ENCODE assay signal across 8 cellular contexts in genomic region chr21:29298348-29299045, GRCh38. TPM values are rescaled to one million over a fixed set of nuclear protein-coding genes. Genes with fewer than 3 reads are reported as not detected.
DNase-seq lines count a peak whose midpoint lies in the region; ATAC-seq lines count a peak whose summit lies in the region.

Gene BACH1, plus strand, starts transcription at chr21:29298922. Its CDS starts 22,359 bp downstream, at chr21:29321281.

- no peaks in the 10 kb centered on the region for H3K9me3 ChIP-seq in CD8-positive, alpha-beta memory T cell (ENCODE audit: low read length)
- H3K9me3 ChIP-seq in HUES6 (ENCODE audit: control insufficient read depth, insufficient read depth, low read depth, low read length), result peaks cover 4% of the 10 kb centered on the region; the same call in 1 of the 2 replicates
- H3K9me3 ChIP-seq in NT2/D1 (ENCODE audit: insufficient read depth, low read length), result peaks cover 22% of the 10 kb centered on the region; the same call in 1 of the 2 replicates
- no peaks in the 10 kb centered on the region for H3K9me3 ChIP-seq in endocrine pancreas (ENCODE audit: control insufficient read depth, low read length)
- H3K9me3 ChIP-seq in mesodermal cell (ENCODE audit: control insufficient read depth, low read length), result peaks cover 3% of the 10 kb centered on the region

- no peaks in the 10 kb centered on the region for H3K27me3 Mint-ChIP-seq in CD8-positive, alpha-beta memory T cell
- H3K27me3 Mint-ChIP-seq in activated CD8-positive, alpha-beta memory T cell treated with anti-CD3 and anti-CD28 coated beads, Interleukin-2, amount 10 ng/mL, durations not matched to agents 7 days and 5 days, result peaks cover 26% of the 10 kb centered on the region

- H3K27ac Mint-ChIP-seq in CD8-positive, alpha-beta memory T cell, result peak within 1 kb of the TSS; percentile 66 to 93 (median 86)
- peak within 1 kb of the TSS; percentile 86 for H3K27ac Mint-ChIP-seq in activated CD8-positive, alpha-beta memory T cell treated with anti-CD3 and anti-CD28 coated beads, Interleukin-2, amount 10 ng/mL, durations not matched to agents 7 days and 5 days

- peak; percentile 74 to 88 (median 78) for DNase-seq in CD8-positive, alpha-beta memory T cell
- peak; percentile 93 for DNase-seq in NT2/D1 (ENCODE audit: low read depth, low spot score)
- DNase-seq in activated CD8-positive, alpha-beta memory T cell treated with anti-CD3 and anti-CD28 coated beads, Interleukin-2, amount 10 ng/mL, durations not matched to agents 7 days and 5 days, result peak; percentile 89
- DNase-seq in stimulated activated CD8-positive, alpha-beta memory T cell treated with anti-CD3 and anti-CD28 coated beads, Interleukin-15, amount 100 ng/mL, for 4 hours (ENCODE audit: low read depth in 2 of 2), result peak; percentile 76 to 83

- no peaks in the 10 kb centered on the region for H3K9me3 Mint-ChIP-seq in CD8-positive, alpha-beta memory T cell
- no peaks in the 10 kb centered on the region for H3K9me3 Mint-ChIP-seq in activated CD8-positive, alpha-beta memory T cell treated with anti-CD3 and anti-CD28 coated beads, Interleukin-2, amount 10 ng/mL, durations not matched to agents 7 days and 5 days (ENCODE audit: low read depth)

- POLR2A ChIA-PET in CD8-positive, alpha-beta memory T cell (lab: Charles Lee), result interaction anchor here (0.6 to 1.0 kb wide), 4 partner anchors 20 to 296 kb away, joined by 3 read pairs; partner anchors contain the start of gene CCT8

- H3K9ac ChIP-seq in HUES6 (ENCODE audit: low read length) (peak within 1 kb of the TSS; percentile 96), NT2/D1 (ENCODE audit: insufficient read length, low read depth) (peak within 1 kb of the TSS; percentile 91), endocrine pancreas (ENCODE audit: control insufficient read depth, insufficient read depth, low read length) (peak within 1 kb of the TSS; percentile 96)

- H3K36me3 ChIP-seq in CD8-positive, alpha-beta memory T cell (ENCODE audit: insufficient read depth, low read length), result no peaks in the 10 kb centered on the region
- no peaks in the 10 kb centered on the region for H3K36me3 ChIP-seq in HUES6 (ENCODE audit: control insufficient read depth, insufficient read depth, low read length)
- no peaks in the 10 kb centered on the region for H3K36me3 ChIP-seq in NT2/D1 (ENCODE audit: insufficient read depth, insufficient read length, low read length)
- no peaks in the 10 kb centered on the region for H3K36me3 ChIP-seq in endocrine pancreas (ENCODE audit: control insufficient read depth, insufficient read depth, low read length)
- H3K36me3 ChIP-seq in mesodermal cell (ENCODE audit: control insufficient read depth, insufficient read depth, low read length), result no peaks in the 10 kb centered on the region

- peaks cover 46 to 76% (median 71%) of the 10 kb centered on the region in 3 donors for H3K4me1 Mint-ChIP-seq in CD8-positive, alpha-beta memory T cell
- H3K4me1 Mint-ChIP-seq in activated CD8-positive, alpha-beta memory T cell treated with anti-CD3 and anti-CD28 coated beads, Interleukin-2, amount 10 ng/mL, durations not matched to agents 7 days and 5 days, result peaks cover 36% of the 10 kb centered on the region

- H3K27ac ChIP-seq in CD8-positive, alpha-beta memory T cell (ENCODE audit: low read depth, low read length), result peak within 1 kb of the TSS; percentile 74
- H3K27ac ChIP-seq in HUES6 (ENCODE audit: low read depth, low read length) (peak within 1 kb of the TSS; percentile 70; the same call in 1 of the 2 replicates), mesodermal cell (ENCODE audit: low read depth, low read length, severe bottlenecking) (peak within 1 kb of the TSS; percentile 96)

- no peaks in the 10 kb centered on the region for H3K27me3 ChIP-seq in CD8-positive, alpha-beta memory T cell (ENCODE audit: insufficient read depth, low read length, poor library complexity, severe bottlenecking)
- peaks cover 11% of the 10 kb centered on the region for H3K27me3 ChIP-seq in HUES6 (ENCODE audit: control insufficient read depth, insufficient read depth, low read length)
- H3K27me3 ChIP-seq in NT2/D1 (ENCODE audit: insufficient read depth, insufficient read length), result peaks cover 5% of the 10 kb centered on the region
- no peaks in the 10 kb centered on the region for H3K27me3 ChIP-seq in endocrine pancreas (ENCODE audit: control insufficient read depth, insufficient read depth, low read length)

- peak; percentile 41 for ATAC-seq in GM21360 (IDR thresholded peaks at IDR 0.05; ENCODE audit: unreplicated experiment)
- ATAC-seq in activated CD8-positive, alpha-beta memory T cell treated with anti-CD3 and anti-CD28 coated beads, Interleukin-2, amount 10 ng/mL, durations not matched to agents 7 days and 5 days, result peak; percentile 86

- CTCF ChIA-PET in CD8-positive, alpha-beta memory T cell (lab: Charles Lee), result interaction anchor here (0.7 to 2.0 kb wide), 4 partner anchors 10 to 222 kb away, joined by 3 to 6 read pairs (median 4); no protein-coding TSS in a partner anchor
- CTCF ChIA-PET in activated CD8-positive, alpha-beta memory T cell treated with anti-CD3 and anti-CD28 coated beads, Interleukin-2, amount 10 ng/mL, durations not matched to agents 7 days and 5 days (lab: Charles Lee), result interaction anchor here (1.1 to 2.6 kb wide), 6 partner anchors 73 to 226 kb away, joined by 3 to 10 read pairs (median 4); no protein-coding TSS in a partner anchor

- H3K36me3 Mint-ChIP-seq in CD8-positive, alpha-beta memory T cell, result peaks cover 0 to 10% (median 1%) of the 10 kb centered on the region in 3 donors
- H3K36me3 Mint-ChIP-seq in activated CD8-positive, alpha-beta memory T cell treated with anti-CD3 and anti-CD28 coated beads, Interleukin-2, amount 10 ng/mL, durations not matched to agents 7 days and 5 days, result peaks cover 2% of the 10 kb centered on the region

- peaks cover 58% of the 10 kb centered on the region for H3K4me1 ChIP-seq in CD8-positive, alpha-beta memory T cell (ENCODE audit: insufficient read depth, low read length)
- H3K4me1 ChIP-seq in HUES6 (ENCODE audit: control insufficient read depth, insufficient read depth, low read length), result peaks cover 25% of the 10 kb centered on the region
- peaks cover 5% of the 10 kb centered on the region for H3K4me1 ChIP-seq in NT2/D1 (ENCODE audit: insufficient read depth, insufficient read length)
- H3K4me1 ChIP-seq in endocrine pancreas (ENCODE audit: control insufficient read depth, insufficient read depth, low read length), result peaks cover 7% of the 10 kb centered on the region
- peaks cover 16% of the 10 kb centered on the region for H3K4me1 ChIP-seq in mesodermal cell (ENCODE audit: control insufficient read depth, insufficient read depth, low read length, poor library complexity, severe bottlenecking)

- 4% methylated on average over 74 of the region's 87 CpGs for WGBS in mesodermal cell (ENCODE audit: insufficient coverage in 2 of 2), 2 experiments

- H3K4me3 ChIP-seq in CD8-positive, alpha-beta memory T cell (ENCODE audit: low read length), result peak within 1 kb of the TSS; percentile 95
- H3K4me3 ChIP-seq in HUES6 (ENCODE audit: low read depth, low read length), result peak within 1 kb of the TSS; percentile 98
- peak within 1 kb of the TSS; percentile 82 for H3K4me3 ChIP-seq in NT2/D1 (ENCODE audit: insufficient read length, low read depth)
- H3K4me3 ChIP-seq in endocrine pancreas (ENCODE audit: control insufficient read depth, insufficient read depth, low read length), result peak within 1 kb of the TSS; percentile 94
- peak within 1 kb of the TSS; percentile 69 for H3K4me3 ChIP-seq in mesodermal cell (ENCODE audit: extremely low read depth, insufficient read depth, low read length, poor library complexity, severe bottlenecking)

- peak within 1 kb of the TSS; percentile 86 to 96 (median 89) for H3K4me3 Mint-ChIP-seq in CD8-positive, alpha-beta memory T cell
- peak within 1 kb of the TSS; percentile 87 for H3K4me3 Mint-ChIP-seq in activated CD8-positive, alpha-beta memory T cell treated with anti-CD3 and anti-CD28 coated beads, Interleukin-2, amount 10 ng/mL, durations not matched to agents 7 days and 5 days

RNA-seq across cellular contexts. Expression of gene BACH1, which starts in this region (rescaled TPM):
- 10 to 100 TPM; 20.8 to 25.6 TPM for total RNA-seq in CD8-positive, alpha-beta memory T cell
- 13.0 TPM for polyA plus RNA-seq in CD8-positive, alpha-beta memory T cell
- total RNA-seq in activated CD8-positive, alpha-beta memory T cell treated with anti-CD3 and anti-CD28 coated beads, Interleukin-2, amount 10 ng/mL, durations not matched to agents 7 days and 5 days, result 10 to 100 TPM; 19.1 to 22.1 TPM
- polyA plus RNA-seq in mesodermal cell (2013, experiment 1 of 2), result 29.3 TPM
- 29.7 TPM for polyA plus RNA-seq in mesodermal cell (2013, experiment 2 of 2)

Comparison
In these comparisons a context has a peak if more than half of its experiments do, and no peak if none do; other contexts are left out.
1. Peak in every context shown above with its lines: DNase-seq, ATAC-seq, H3K4me3 ChIP-seq and H3K27ac ChIP-seq.